ENCODE assay signal across 7 cellular contexts in genomic region chr12:48183091-48183875, GRCh38. TPM values are rescaled to one million over a fixed set of nuclear protein-coding genes. Genes with fewer than 3 reads are reported as not detected.
DNase-seq lines count a peak whose midpoint lies in the region; ATAC-seq and TF ChIP-seq lines count a peak whose summit lies in the region.

TSS of gene CCDC184 (plus strand) at chr12:48183644. CDS start at chr12:48184123, 479 bp downstream.

- peak; percentile 23 for TF ChIP-seq CTCF in kidney epithelial cell (IDR thresholded peaks at IDR 0.05; ENCODE audit: insufficient read depth, low read length, poor library complexity, severe bottlenecking)

- DNase-seq in NCI-H2107 (lab: John Stamatoyannopoulos, UW): peak; percentile 9
- peak; percentile 64 for DNase-seq in activated CD4-positive, alpha-beta T cell treated with anti-CD3 and anti-CD28 coated beads for 1 hour
- DNase-seq in cerebellar nuclear complex (lab: John Stamatoyannopoulos, UW): peak; percentile 28 to 80
- no peak for DNase-seq in kidney epithelial cell (ENCODE audit: low read depth)
- peak; percentile 46 to 57 for DNase-seq in stimulated activated CD4-positive, alpha-beta T cell treated with anti-CD3 and anti-CD28 coated beads, Interleukin-15, amount 100 ng/mL, for 1 hour (ENCODE audit: low read depth in 1 of 2, low spot score in 1 of 2)

- peak within 1 kb of the TSS; percentile 54 for H3K4me3 ChIP-seq in kidney epithelial cell (ENCODE audit: low read depth, low read length)

- TF ChIP-seq POLR2A in GM18505 (IDR thresholded peaks at IDR 0.05; ENCODE audit: borderline replicate concordance, extremely low read depth, insufficient read depth, insufficient read length): no peak

- peak; percentile 60 for ATAC-seq in GM18505 (IDR thresholded peaks at IDR 0.05; ENCODE audit: unreplicated experiment)
- ATAC-seq in HG02884 (IDR thresholded peaks at IDR 0.05; ENCODE audit: unreplicated experiment): peak; percentile 63

- peaks cover 44% of the 10 kb centered on the region for H3K27me3 ChIP-seq in kidney epithelial cell (ENCODE audit: control insufficient read depth, insufficient read depth, low read length)

- no peaks in the 10 kb centered on the region for H3K36me3 ChIP-seq in kidney epithelial cell (ENCODE audit: control insufficient read depth, insufficient read depth, low read length)

RNA-seq across cellular contexts. Expression of gene CCDC184, which starts in this region (rescaled TPM):
- total RNA-seq in kidney epithelial cell: 0.21 and 0.82 TPM in 2 replicates
